ENCODE assay signal across 19 cellular contexts in genomic region chr10:96249264-96249663, GRCh38. TPM values are rescaled to one million over a fixed set of nuclear protein-coding genes. Genes with fewer than 3 reads are reported as not detected.
A peak's percentile ranks its signal among the peaks of the same experiment; 100 is the strongest.
DNase-seq lines count a peak whose midpoint lies in the region; ATAC-seq and TF ChIP-seq lines count a peak whose summit lies in the region.
"Had no signal": no experiment of that assay in that cellular context is flagged by ENCODE, and none has a peak within 500 bp of the region (broad histone marks: within the 10 kb centered on the region; RNA-seq: fewer than 3 reads in every experiment).

No MANE protein-coding gene starts in this region.

- intact Hi-C loops in mammary epithelial cell (cut with micrococcal nuclease) = no loop called here
- intact Hi-C loops in MCF 10A (cut with micrococcal nuclease) = no loop called here
- intact Hi-C loops in dendritic cell treated with granulocyte-macrophage colony-stimulating factor and Interleukin-4, amounts not matched to agents 40 ng/mL and 50 ng/mL, for 4 days (cut with micrococcal nuclease) = no loop called here
- intact Hi-C loops in esophagus squamous epithelium (cut with DNase I) = no loop called here

- H3K4me1 ChIP-seq in mammary epithelial cell (ENCODE audit: insufficient read depth, low read length) (no peaks in the 10 kb centered on the region), esophagus squamous epithelium (no peaks in the 10 kb centered on the region)
- H3K4me1 ChIP-seq: HAP-1 had no signal

- H2AFZ ChIP-seq in mammary epithelial cell (ENCODE audit: low read depth, low read length) = peak overlapping the region; percentile 24

- H4K20me1 ChIP-seq in mammary epithelial cell (ENCODE audit: insufficient read depth, low read length) = no peaks in the 10 kb centered on the region

- no peaks in the 10 kb centered on the region for H3K79me2 ChIP-seq in mammary epithelial cell (ENCODE audit: insufficient read depth, low read length)

- TF ChIP-seq CTCF in mammary epithelial cell (conservative IDR thresholded peaks at IDR 0.05 in 1 of 2, IDR thresholded peaks at IDR 0.05 in 1 of 2; ENCODE audit: extremely low read depth in 1 of 2, insufficient read depth in 1 of 2, low read depth in 1 of 2, low read length in 2 of 2) = no peak
- no peak for TF ChIP-seq CTCF in MCF 10A (IDR thresholded peaks at IDR 0.05; ENCODE audit: unreplicated experiment)
- TF ChIP-seq CTCF in esophagus squamous epithelium (IDR thresholded peaks at IDR 0.05) = no peak

- ATAC-seq in naive B cell (ENCODE audit: low read depth in 2 of 2) = no peak
- no peak for ATAC-seq in stimulated activated naive B cell treated with anti-CD40 and anti-IgM and Interleukin-4, amounts not matched to agents 10 μg/mL and 1 μg/mL and 100 μg/mL, for 72 hours (replicated peaks)
- no peak for ATAC-seq in GM18520 (IDR thresholded peaks at IDR 0.05; ENCODE audit: unreplicated experiment)
- ATAC-seq: GM12878 had no signal

- H3K9me3 ChIP-seq in mammary epithelial cell (replicated peaks; ENCODE audit: insufficient read depth, low read length) = no peaks in the 10 kb centered on the region
- no peaks in the 10 kb centered on the region for H3K9me3 ChIP-seq in esophagus squamous epithelium
- H3K9me3 ChIP-seq: Caco-2, HAP-1 had no signal

- DNase-seq in mammary epithelial cell (no peak), MCF 10A (ENCODE audit: unreplicated experiment) (no peak), naive B cell (no peak), AG20443 (ENCODE audit: low spot score) (no peak), esophagus squamous epithelium (lab: John Stamatoyannopoulos, UW) (no peak)
- no peak for DNase-seq in stimulated activated naive B cell treated with anti-CD40 and anti-IgM and Interleukin-4, amounts not matched to agents 10 μg/mL and 1 μg/mL and 100 μg/mL, for 72 hours
- DNase-seq: Caco-2; CD4-positive, CD25-positive, alpha-beta regulatory T cell; EL; NCI-H1694 treated with DMSO at 0.1 percent for 48 hours; NCI-H510A; NCI-H748 treated with DMSO at 0.1 percent for 48 hours; OCI-M1; Right ventricle myocardium superior had no signal

- CTCF ChIA-PET in mammary epithelial cell (lab: Charles Lee; ENCODE audit: low non-redundant PET) (no interaction called here), MCF 10A (lab: Yijun Ruan, JAX) (interaction anchor here (0.7 to 1.2 kb wide), 3 partner anchors 20 to 52 kb away, joined by 3 to 4 read pairs (median 4); no protein-coding TSS in a partner anchor)

- no peak overlapping the region for H3K27ac Mint-ChIP-seq in MCF 10A (ENCODE audit: low read depth, unreplicated experiment)
- peak overlapping the region; percentile 68 for H3K27ac Mint-ChIP-seq in dendritic cell treated with granulocyte-macrophage colony-stimulating factor and Interleukin-4, amounts not matched to agents 40 ng/mL and 50 ng/mL, for 4 days
- H3K27ac Mint-ChIP-seq in naive B cell = peak overlapping the region; percentile 17 to 98 (median 94)
- H3K27ac Mint-ChIP-seq in stimulated activated naive B cell treated with anti-CD40 and anti-IgM and Interleukin-4, amounts not matched to agents 10 μg/mL and 1 μg/mL and 100 μg/mL, for 72 hours = peak overlapping the region; percentile 90
- H3K27ac Mint-ChIP-seq: CD4-positive, CD25-positive, alpha-beta regulatory T cell had no signal

- POLR2A ChIA-PET in MCF 10A (lab: Yijun Ruan, JAX) = no interaction called here

- dilution Hi-C loops in mammary epithelial cell (cut with HindIII; ENCODE audit: low sequenced_read_pairs) = no loop called here

- no peaks in the 10 kb centered on the region for H3K27me3 Mint-ChIP-seq in MCF 10A (ENCODE audit: insufficient read depth, unreplicated experiment)
- H3K27me3 Mint-ChIP-seq in dendritic cell treated with granulocyte-macrophage colony-stimulating factor and Interleukin-4, amounts not matched to agents 40 ng/mL and 50 ng/mL, for 4 days = no peaks in the 10 kb centered on the region
- H3K27me3 Mint-ChIP-seq in naive B cell = no peaks in the 10 kb centered on the region
- H3K27me3 Mint-ChIP-seq in stimulated activated naive B cell treated with anti-CD40 and anti-IgM and Interleukin-4, amounts not matched to agents 10 μg/mL and 1 μg/mL and 100 μg/mL, for 72 hours = no peaks in the 10 kb centered on the region

- H3K27ac ChIP-seq in mammary epithelial cell (ENCODE audit: insufficient read depth, low read depth, low read length) = no peak overlapping the region
- no peak overlapping the region for H3K27ac ChIP-seq in esophagus squamous epithelium
- H3K27ac ChIP-seq: 22Rv1 had no signal

- no peak overlapping the region for H3K9ac ChIP-seq in mammary epithelial cell (ENCODE audit: insufficient read depth, low read length)

- no peaks in the 10 kb centered on the region for H3K36me3 ChIP-seq in mammary epithelial cell (ENCODE audit: insufficient read depth, low read length)
- H3K36me3 ChIP-seq in esophagus squamous epithelium = peaks cover 0 to 25% (median 0%) of the 10 kb centered on the region in 3 donors
- H3K36me3 ChIP-seq: HAP-1 had no signal

- in situ Hi-C loops in mammary epithelial cell (cut with MboI; ENCODE audit: low sequenced_read_pairs in 2 of 2) = no loop called here

- H3K36me3 Mint-ChIP-seq in MCF 10A (ENCODE audit: insufficient read depth, unreplicated experiment) = no peaks in the 10 kb centered on the region
- peaks cover 42% of the 10 kb centered on the region for H3K36me3 Mint-ChIP-seq in dendritic cell treated with granulocyte-macrophage colony-stimulating factor and Interleukin-4, amounts not matched to agents 40 ng/mL and 50 ng/mL, for 4 days (ENCODE audit: low read depth)
- H3K36me3 Mint-ChIP-seq in naive B cell = peaks cover 14 to 16% of the 10 kb centered on the region in 2 donors
- H3K36me3 Mint-ChIP-seq in stimulated activated naive B cell treated with anti-CD40 and anti-IgM and Interleukin-4, amounts not matched to agents 10 μg/mL and 1 μg/mL and 100 μg/mL, for 72 hours = peaks cover 49 to 61% of the 10 kb centered on the region in 2 donors
- H3K36me3 Mint-ChIP-seq: CD4-positive, CD25-positive, alpha-beta regulatory T cell had no signal

- no peaks in the 10 kb centered on the region for H3K9me3 Mint-ChIP-seq in MCF 10A (ENCODE audit: unreplicated experiment)
- no peaks in the 10 kb centered on the region for H3K9me3 Mint-ChIP-seq in dendritic cell treated with granulocyte-macrophage colony-stimulating factor and Interleukin-4, amounts not matched to agents 40 ng/mL and 50 ng/mL, for 4 days
- no peaks in the 10 kb centered on the region for H3K9me3 Mint-ChIP-seq in naive B cell
- H3K9me3 Mint-ChIP-seq in stimulated activated naive B cell treated with anti-CD40 and anti-IgM and Interleukin-4, amounts not matched to agents 10 μg/mL and 1 μg/mL and 100 μg/mL, for 72 hours = peaks cover 0 to 4% of the 10 kb centered on the region in 2 donors
- H3K9me3 Mint-ChIP-seq: CD4-positive, CD25-positive, alpha-beta regulatory T cell had no signal

- TF ChIP-seq POLR2A in esophagus squamous epithelium (IDR thresholded peaks at IDR 0.05) = no peak

- WGBS in mammary epithelial cell (ENCODE audit: low coverage, missing lambda C conversion rate) = 76% methylated on average over 5 of the region's 5 CpGs
- WGBS in esophagus squamous epithelium, 2 donors = 86 to 91% methylated on average over 5 of the region's 5 CpGs

- H3K4me1 Mint-ChIP-seq in MCF 10A (ENCODE audit: insufficient read depth, unreplicated experiment) (no peaks in the 10 kb centered on the region), naive B cell (peaks cover 45 to 77% (median 58%) of the 10 kb centered on the region in 3 donors)
- H3K4me1 Mint-ChIP-seq in dendritic cell treated with granulocyte-macrophage colony-stimulating factor and Interleukin-4, amounts not matched to agents 40 ng/mL and 50 ng/mL, for 4 days (ENCODE audit: low read depth) = peaks cover 23% of the 10 kb centered on the region
- peaks cover 40 to 67% of the 10 kb centered on the region in 2 donors for H3K4me1 Mint-ChIP-seq in stimulated activated naive B cell treated with anti-CD40 and anti-IgM and Interleukin-4, amounts not matched to agents 10 μg/mL and 1 μg/mL and 100 μg/mL, for 72 hours
- H3K4me1 Mint-ChIP-seq: CD4-positive, CD25-positive, alpha-beta regulatory T cell had no signal

- H3K4me3 Mint-ChIP-seq in MCF 10A (ENCODE audit: unreplicated experiment) (no peak overlapping the region), naive B cell (peak overlapping the region in 2 of 8 donors; percentile 42 to 50)
- H3K4me3 Mint-ChIP-seq in dendritic cell treated with granulocyte-macrophage colony-stimulating factor and Interleukin-4, amounts not matched to agents 40 ng/mL and 50 ng/mL, for 4 days = no peak overlapping the region
- H3K4me3 Mint-ChIP-seq in stimulated activated naive B cell treated with anti-CD40 and anti-IgM and Interleukin-4, amounts not matched to agents 10 μg/mL and 1 μg/mL and 100 μg/mL, for 72 hours = no peak overlapping the region
- H3K4me3 Mint-ChIP-seq: CD4-positive, CD25-positive, alpha-beta regulatory T cell had no signal

- H3K27me3 ChIP-seq in mammary epithelial cell (ENCODE audit: insufficient read depth, low read length) (no peaks in the 10 kb centered on the region), esophagus squamous epithelium (no peaks in the 10 kb centered on the region)

- H3K4me3 ChIP-seq in mammary epithelial cell (replicated peaks in 1 of 3; ENCODE audit: insufficient read depth in 1 of 3, low read depth in 2 of 3, low read length in 3 of 3) (no peak overlapping the region), esophagus squamous epithelium (no peak overlapping the region)
- H3K4me3 ChIP-seq: GM12878, HAP-1 had no signal

- no peak overlapping the region for H3K4me2 ChIP-seq in mammary epithelial cell (ENCODE audit: insufficient read depth, low read depth, low read length)

- BruUV-seq in mammary epithelial cell (replicated peaks; lab: Mats Ljungman, UMichigan) (no TSS peak), MCF 10A (replicated peaks; lab: Mats Ljungman, UMichigan) (no TSS peak)

RNA-seq across cellular contexts. Expression of gene BLNK, which starts 22.1 kb away (rescaled TPM):
- total RNA-seq in mammary epithelial cell (1 to 10 TPM; 5.8 to 9.8 TPM), MCF 10A (2022) (1.0 and 1.1 TPM in 2 replicates), esophagus squamous epithelium (10 to 100 TPM; 28.2 to 50.5 (median 35.9) TPM)
- polyA plus RNA-seq in mammary epithelial cell (2.9 TPM), naive B cell (ENCODE audit: low read depth in 6 of 6) (100 to 1,000 TPM; 152 to 280 (median 196) TPM)
- polyA minus RNA-seq in mammary epithelial cell = not detected

RNA-seq across cellular contexts. Expression of gene DNTT, which starts 55.0 kb away (rescaled TPM):
- total RNA-seq in mammary epithelial cell = not detected
- polyA plus RNA-seq in mammary epithelial cell = not detected
- not detected for polyA minus RNA-seq in mammary epithelial cell
- total RNA-seq in MCF 10A (2022) = not detected in 2 replicates
- under 1 TPM in 1 of 6 donors, not detected in 5; 0.21 TPM for polyA plus RNA-seq in naive B cell (ENCODE audit: low read depth in 6 of 6)
- not detected for total RNA-seq in esophagus squamous epithelium
- total RNA-seq: Caco-2; CD4-positive, CD25-positive, alpha-beta regulatory T cell; Right ventricle myocardium superior had no signal
